Comparison of ENCODE assay signal across 8 cellular contexts in the genomic region with DNA sequence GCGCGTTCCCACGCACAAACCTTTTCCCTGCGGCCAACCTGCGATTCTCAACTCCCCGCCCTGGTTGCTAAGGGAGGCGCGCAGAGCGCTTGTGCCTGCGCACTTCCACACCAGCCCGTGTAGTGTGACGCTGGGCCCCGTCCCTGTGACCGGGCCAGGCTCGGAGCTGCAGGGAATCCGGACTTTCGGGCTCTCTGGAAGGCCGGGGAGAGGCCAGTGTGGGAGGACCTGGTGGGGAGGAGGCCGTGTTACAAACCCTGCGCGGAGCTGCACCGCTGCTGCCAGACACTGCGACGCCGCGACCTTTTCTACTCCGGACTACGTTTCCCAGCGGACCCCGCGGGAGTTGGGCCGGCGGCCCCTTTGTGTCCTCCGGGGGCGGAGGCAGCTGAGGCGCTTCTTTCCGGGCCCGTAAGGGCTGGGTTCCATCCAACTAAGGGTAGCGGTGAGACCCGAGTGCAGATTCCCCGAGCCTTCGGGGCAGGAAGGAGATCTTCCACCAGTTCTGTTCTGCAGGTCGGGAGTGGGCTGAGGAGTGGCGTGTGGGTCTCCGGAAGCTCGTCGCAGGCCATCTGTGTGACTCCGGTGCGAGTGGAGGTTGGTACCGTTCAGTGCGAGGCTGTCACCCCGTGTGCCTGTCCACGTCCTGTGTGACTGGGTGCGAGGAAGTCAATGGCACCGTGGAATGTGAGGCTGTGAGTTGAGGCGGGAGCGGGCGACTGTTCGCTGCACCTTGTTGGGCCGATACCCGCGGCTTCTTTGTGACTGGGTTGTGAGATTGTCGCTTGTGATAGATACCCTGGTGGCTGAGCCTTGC. TPM values are rescaled to one million over a fixed set of nuclear protein-coding genes. Genes with fewer than 3 reads are reported as not detected.
DNase-seq lines count a peak whose midpoint lies in the region; ATAC-seq and TF ChIP-seq lines count a peak whose summit lies in the region.

A gene (plus strand): TSS at position 396 of the 817 bp plus-strand sequence. CDS start 999 bp downstream, outside the sequence.

- peak within 1 kb of the TSS; percentile 100 for H2AFZ ChIP-seq in fibroblast of lung (ENCODE audit: low read length)

- CTCF ChIA-PET in CD8-positive, alpha-beta memory T cell (lab: Charles Lee) = interaction anchor here (0.8 to 1.6 kb wide), 2 partner anchors 99 to 126 kb away, joined by 3 to 5 read pairs; a partner anchor contains a TSS

- peak; percentile 77 to 91 (median 86) for DNase-seq in CD8-positive, alpha-beta memory T cell
- peak; percentile 33 for DNase-seq in HuH-7.5 (ENCODE audit: low spot score)
- peak; percentile 73 to 79 for DNase-seq in activated T-helper 1 cell treated with anti-CD3 and anti-CD28 coated beads, Interleukin-2, amount 50 U/mL, for 16 hours (ENCODE audit: low read depth in 1 of 2, low spot score in 1 of 2)
- DNase-seq in fibroblast of lung (ENCODE audit: low read depth in 2 of 2) = peak; percentile 89 to 90
- DNase-seq in naive thymus-derived CD8-positive, alpha-beta T cell = peak; percentile 80 to 92 (median 88)

- H4K20me1 ChIP-seq in fibroblast of lung (ENCODE audit: control insufficient read depth, extremely low read depth, insufficient read depth, low read length) = no peaks in the 10 kb centered on the region

- H3K36me3 Mint-ChIP-seq in CD8-positive, alpha-beta memory T cell = peaks cover 14 to 40% (median 16%) of the 10 kb centered on the region in 3 donors
- peaks cover 13 to 24% (median 17%) of the 10 kb centered on the region in 3 donors for H3K36me3 Mint-ChIP-seq in naive thymus-derived CD8-positive, alpha-beta T cell
- peaks cover 15% of the 10 kb centered on the region for H3K36me3 Mint-ChIP-seq in stimulated activated memory B cell treated with anti-CD40 and anti-IgM and Interleukin-4, amounts not matched to agents 10 μg/mL and 1 μg/mL and 100 μg/mL, for 72 hours

- peaks cover 11% of the 10 kb centered on the region for H3K36me3 ChIP-seq in CD8-positive, alpha-beta memory T cell (ENCODE audit: insufficient read depth, low read length)
- H3K36me3 ChIP-seq in fibroblast of lung (ENCODE audit: control insufficient read depth, insufficient read depth, low read length) = peaks cover 2% of the 10 kb centered on the region

- peaks cover 24% of the 10 kb centered on the region for H3K4me1 ChIP-seq in CD8-positive, alpha-beta memory T cell (ENCODE audit: insufficient read depth, low read length)
- H3K4me1 ChIP-seq in fibroblast of lung (ENCODE audit: control insufficient read depth, extremely low read depth, insufficient read depth, low read length) = no peaks in the 10 kb centered on the region

- H3K27ac Mint-ChIP-seq in CD8-positive, alpha-beta memory T cell = peak within 1 kb of the TSS; percentile 89 to 99 (median 98)
- H3K27ac Mint-ChIP-seq in naive thymus-derived CD8-positive, alpha-beta T cell = peak within 1 kb of the TSS; percentile 93 to 100 (median 99)
- peak within 1 kb of the TSS; percentile 99 for H3K27ac Mint-ChIP-seq in stimulated activated memory B cell treated with anti-CD40 and anti-IgM and Interleukin-4, amounts not matched to agents 10 μg/mL and 1 μg/mL and 100 μg/mL, for 72 hours

- H3K27ac ChIP-seq in CD8-positive, alpha-beta memory T cell (ENCODE audit: low read depth, low read length) = peak within 1 kb of the TSS; percentile 90
- H3K27ac ChIP-seq in fibroblast of lung (ENCODE audit: insufficient read depth, low read length) = peak within 1 kb of the TSS; percentile 70

- H3K9ac ChIP-seq in fibroblast of lung (ENCODE audit: insufficient read depth, low read length) = peak within 1 kb of the TSS; percentile 69

- H3K9me3 Mint-ChIP-seq in CD8-positive, alpha-beta memory T cell = peaks cover 9 to 20% (median 15%) of the 10 kb centered on the region in 5 donors
- H3K9me3 Mint-ChIP-seq in naive thymus-derived CD8-positive, alpha-beta T cell = peaks cover 0 to 32% (median 18%) of the 10 kb centered on the region in 9 donors
- peaks cover 8% of the 10 kb centered on the region for H3K9me3 Mint-ChIP-seq in stimulated activated memory B cell treated with anti-CD40 and anti-IgM and Interleukin-4, amounts not matched to agents 10 μg/mL and 1 μg/mL and 100 μg/mL, for 72 hours

- peak within 1 kb of the TSS; percentile 94 for H3K4me3 ChIP-seq in CD8-positive, alpha-beta memory T cell (ENCODE audit: low read length)
- H3K4me3 ChIP-seq in fibroblast of lung (replicated peaks in 1 of 4; ENCODE audit: control extremely low read depth in 1 of 4, insufficient read depth in 1 of 4, low read depth in 3 of 4, low read length in 4 of 4) = peak within 1 kb of the TSS; percentile 79 to 97 (median 82)

- H3K27me3 Mint-ChIP-seq in CD8-positive, alpha-beta memory T cell = no peaks in the 10 kb centered on the region
- no peaks in the 10 kb centered on the region for H3K27me3 Mint-ChIP-seq in naive thymus-derived CD8-positive, alpha-beta T cell
- H3K27me3 Mint-ChIP-seq in stimulated activated memory B cell treated with anti-CD40 and anti-IgM and Interleukin-4, amounts not matched to agents 10 μg/mL and 1 μg/mL and 100 μg/mL, for 72 hours = no peaks in the 10 kb centered on the region

- POLR2A ChIA-PET in CD8-positive, alpha-beta memory T cell (lab: Charles Lee) = interaction anchor here (0.7 to 1.4 kb wide), 8 partner anchors 37 to 1255 kb away, joined by 3 to 21 read pairs (median 6); a partner anchor contains a TSS
- POLR2A ChIA-PET in naive thymus-derived CD8-positive, alpha-beta T cell (lab: Charles Lee) = interaction anchor here (0.6 to 4.3 kb wide), 15 partner anchors 14 to 632 kb away, joined by 3 to 62 read pairs (median 5); a partner anchor contains a TSS

- peaks cover 7% of the 10 kb centered on the region for H3K9me3 ChIP-seq in CD8-positive, alpha-beta memory T cell (ENCODE audit: low read length)
- no peaks in the 10 kb centered on the region for H3K9me3 ChIP-seq in fibroblast of lung (ENCODE audit: control insufficient read depth, insufficient read depth, low read depth, low read length)

- peak within 1 kb of the TSS; percentile 79 for H3K4me2 ChIP-seq in fibroblast of lung (ENCODE audit: extremely low read depth, insufficient read depth, low read length)

- ATAC-seq in GM19468 (IDR thresholded peaks at IDR 0.05; ENCODE audit: extremely low read depth, unreplicated experiment) = peak; percentile 48
- peak; percentile 74 to 76 for ATAC-seq in naive thymus-derived CD8-positive, alpha-beta T cell
- ATAC-seq in stimulated activated memory B cell treated with anti-CD40 and anti-IgM and Interleukin-4, amounts not matched to agents 10 μg/mL and 1 μg/mL and 100 μg/mL, for 72 hours = peak; percentile 86

- H3K79me2 ChIP-seq in fibroblast of lung (ENCODE audit: control insufficient read depth, insufficient read depth, low read length) = peaks cover 1% of the 10 kb centered on the region

- H3K27me3 ChIP-seq in CD8-positive, alpha-beta memory T cell (ENCODE audit: insufficient read depth, low read length, poor library complexity, severe bottlenecking) = no peaks in the 10 kb centered on the region
- no peaks in the 10 kb centered on the region for H3K27me3 ChIP-seq in fibroblast of lung (ENCODE audit: control insufficient read depth, insufficient read depth, low read length)

- H3K4me1 Mint-ChIP-seq in CD8-positive, alpha-beta memory T cell = peaks cover 40 to 49% (median 47%) of the 10 kb centered on the region in 3 donors
- peaks cover 33 to 47% (median 40%) of the 10 kb centered on the region in 4 donors for H3K4me1 Mint-ChIP-seq in naive thymus-derived CD8-positive, alpha-beta T cell
- peaks cover 34% of the 10 kb centered on the region for H3K4me1 Mint-ChIP-seq in stimulated activated memory B cell treated with anti-CD40 and anti-IgM and Interleukin-4, amounts not matched to agents 10 μg/mL and 1 μg/mL and 100 μg/mL, for 72 hours

- H3K4me3 Mint-ChIP-seq in CD8-positive, alpha-beta memory T cell = peak within 1 kb of the TSS; percentile 92 to 99 (median 97)
- H3K4me3 Mint-ChIP-seq in naive thymus-derived CD8-positive, alpha-beta T cell = peak within 1 kb of the TSS; percentile 88 to 99 (median 97)
- peak within 1 kb of the TSS; percentile 95 for H3K4me3 Mint-ChIP-seq in stimulated activated memory B cell treated with anti-CD40 and anti-IgM and Interleukin-4, amounts not matched to agents 10 μg/mL and 1 μg/mL and 100 μg/mL, for 72 hours

- no peak for TF ChIP-seq CTCF in fibroblast of lung (conservative IDR thresholded peaks at IDR 0.05 in 1 of 2, IDR thresholded peaks at IDR 0.05 in 1 of 2; ENCODE audit: low read depth in 1 of 2, low read length in 2 of 2)

TF ChIP-seq in PFSK-1, 5 proteins besides CTCF, POLR2A, EP300 and RAD21 (continues in another document):
- TF ChIP-seq SIN3A (IDR thresholded peaks at IDR 0.05; ENCODE audit: borderline replicate concordance, insufficient read depth, low read length) = no peak

RNA-seq across cellular contexts. Expression of the gene that starts here (rescaled TPM):
- total RNA-seq in CD8-positive, alpha-beta memory T cell = 1 to 10 TPM; 5.3 to 5.9 TPM
- 5.1 TPM for polyA plus RNA-seq in CD8-positive, alpha-beta memory T cell
- polyA plus RNA-seq in PFSK-1 (2012; ENCODE audit: insufficient read length, low read depth) = 1.3 TPM
- 11.7 and 13.4 TPM in 2 replicates for total RNA-seq in fibroblast of lung
- polyA plus RNA-seq in fibroblast of lung = 4.1 and 5.8 TPM in 2 replicates
- 1.9 and 3.5 TPM in 2 replicates for polyA plus RNA-seq in fibroblast of lung (2012)
- polyA minus RNA-seq in fibroblast of lung (ENCODE audit: low replicate concordance) = 1.1 and 1.7 TPM in 2 replicates
- 10 to 100 TPM; 11.5 to 11.6 TPM for total RNA-seq in naive thymus-derived CD8-positive, alpha-beta T cell
- polyA plus RNA-seq in naive thymus-derived CD8-positive, alpha-beta T cell = 1 to 10 TPM; 3.8 to 5.0 (median 4.1) TPM

Comparison
In these comparisons a context has a peak if more than half of its experiments do, and no peak if none do; other contexts are left out.
1. Peak in every context shown above with its lines: DNase-seq, ATAC-seq, H3K4me3 ChIP-seq and H3K27ac ChIP-seq.
2. DNase-seq: peak in every context shown above with its lines; median percentile 90 in fibroblast of lung; 88 in naive thymus-derived CD8-positive, alpha-beta T cell; 86 in CD8-positive, alpha-beta memory T cell; 76 in activated T-helper 1 cell treated with anti-CD3 and anti-CD28 coated beads, Interleukin-2, amount 50 U/mL, for 16 hours; 33 in HuH-7.5.